Comparison of ENCODE assay signal across 1 cellular context in genomic region chr7:19114591-19114855, GRCh38.
A peak's percentile ranks its signal among the peaks of the same experiment; 100 is the strongest.
TF ChIP-seq lines count a peak whose summit lies in the region.

No MANE protein-coding gene starts in this region.

TF ChIP-seq in SK-N-SH, 30 proteins besides CTCF, POLR2A, EP300 and RAD21 (continued from another document):
- peak; percentile 29; the same call in 1 of the 2 replicates for TF ChIP-seq POLR2AphosphoS5 (IDR thresholded peaks at IDR 0.05; ENCODE audit: low read depth, low read length)
